ENCODE assay signal across 8 cellular contexts in the genomic region with DNA sequence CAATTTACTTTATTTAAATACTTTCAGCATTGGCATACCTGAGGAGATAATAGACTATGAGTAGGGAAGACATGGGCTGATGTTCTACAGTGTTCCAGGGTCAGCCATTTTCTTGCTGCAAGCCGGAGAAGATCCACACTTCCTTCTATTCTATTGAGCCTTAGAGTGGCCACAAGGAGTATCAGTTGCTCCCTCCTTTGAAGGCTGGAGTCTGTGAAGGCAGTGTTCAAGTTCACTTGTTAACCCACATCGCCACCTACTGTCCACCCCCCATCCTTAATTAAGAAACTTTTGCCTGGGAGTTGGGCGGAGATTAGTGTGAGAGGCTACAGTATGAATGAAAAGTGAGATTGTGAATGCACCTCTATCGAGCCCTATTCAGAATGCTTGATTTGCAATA.
DNase-seq lines count a peak whose midpoint lies in the region; ATAC-seq lines count a peak whose summit lies in the region.

No MANE protein-coding gene starts in this region.

- no peak overlapping the region for H3K4me3 Mint-ChIP-seq in CD4-positive, alpha-beta memory T cell

- H3K27ac Mint-ChIP-seq in CD4-positive, alpha-beta memory T cell, result no peak overlapping the region

- peaks cover 0 to 6% (median 0%) of the 10 kb centered on the region in 8 donors for H3K9me3 Mint-ChIP-seq in CD4-positive, alpha-beta memory T cell

- H3K36me3 Mint-ChIP-seq in CD4-positive, alpha-beta memory T cell, result no peaks in the 10 kb centered on the region

- DNase-seq in AG20443 (ENCODE audit: low spot score) (peak; percentile 61), NCI-H446 treated with DMSO at 0.1 percent for 48 hours (lab: John Stamatoyannopoulos, UW) (peak; percentile 54), amniotic epithelial cell (ENCODE audit: low read depth) (peak; percentile 57), iris pigment epithelial cell (ENCODE audit: low read depth) (peak; percentile 59)
- no peak for DNase-seq in CD4-positive, alpha-beta memory T cell

- ATAC-seq in GM18511 (IDR thresholded peaks at IDR 0.05; ENCODE audit: unreplicated experiment) (peak; percentile 82), HG03520 (IDR thresholded peaks at IDR 0.05; ENCODE audit: unreplicated experiment) (peak; percentile 66), HG02970 (IDR thresholded peaks at IDR 0.05; ENCODE audit: low FRiP score, unreplicated experiment) (no peak)

- H3K27me3 ChIP-seq in CD4-positive, alpha-beta memory T cell (ENCODE audit: insufficient read depth, low read length), result no peaks in the 10 kb centered on the region

- no peak overlapping the region for H3K4me3 ChIP-seq in CD4-positive, alpha-beta memory T cell (ENCODE audit: low read length in 2 of 2)

- intact Hi-C loops in CD4-positive, alpha-beta memory T cell (cut with micrococcal nuclease), result no loop called here

- POLR2A ChIA-PET in CD4-positive, alpha-beta memory T cell (lab: Charles Lee; ENCODE audit: partially characterized antibody), result no interaction called here

- no peaks in the 10 kb centered on the region for H3K36me3 ChIP-seq in CD4-positive, alpha-beta memory T cell (ENCODE audit: insufficient read depth, low read length)

- H3K4me1 ChIP-seq in CD4-positive, alpha-beta memory T cell (ENCODE audit: insufficient read depth, low read length), result no peaks in the 10 kb centered on the region

- H3K9me3 ChIP-seq in CD4-positive, alpha-beta memory T cell (ENCODE audit: control insufficient read depth in 1 of 2, low read length in 2 of 2), result no peaks in the 10 kb centered on the region

- no peaks in the 10 kb centered on the region for H3K4me1 Mint-ChIP-seq in CD4-positive, alpha-beta memory T cell

- peaks cover 0 to 2% of the 10 kb centered on the region in 2 donors for H3K27me3 Mint-ChIP-seq in CD4-positive, alpha-beta memory T cell

- H3K27ac ChIP-seq in CD4-positive, alpha-beta memory T cell (ENCODE audit: low read depth, low read length), result no peak overlapping the region

- CTCF ChIA-PET in CD4-positive, alpha-beta memory T cell (lab: Charles Lee; ENCODE audit: partially characterized antibody), result no interaction called here

Comparison
In these comparisons a context has a peak if more than half of its experiments do, and no peak if none do; other contexts are left out.
1. DNase-seq: peak in AG20443 (single experiment), NCI-H446 treated with DMSO at 0.1 percent for 48 hours (single experiment), amniotic epithelial cell (single experiment) and iris pigment epithelial cell (single experiment); none in CD4-positive, alpha-beta memory T cell (0 of 5).